In the genomic region with DNA sequence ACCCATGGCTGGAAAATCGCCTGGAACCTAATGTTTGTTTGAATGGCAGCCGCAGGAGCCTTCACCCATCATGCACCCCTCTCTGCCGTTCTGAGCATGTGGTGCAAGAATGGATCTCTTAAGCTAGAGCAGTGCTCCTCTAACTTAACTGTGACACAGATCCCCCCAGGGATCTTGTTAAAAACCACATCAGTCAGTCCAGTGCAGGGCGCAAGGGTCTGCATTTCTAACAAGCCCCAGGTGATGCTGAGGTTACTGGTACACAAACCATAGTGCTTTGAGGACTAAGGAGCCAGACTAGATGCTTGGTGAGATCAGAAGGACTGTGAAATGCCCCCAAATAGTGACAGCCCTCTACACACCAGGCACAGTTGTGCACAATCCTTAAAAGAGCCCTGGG, we compare ENCODE assay signal across 18 cellular contexts.
"Had no signal": no experiment of that assay in that cellular context is flagged by ENCODE, and none has a peak within 500 bp of the region (broad histone marks: within the 10 kb centered on the region; RNA-seq: fewer than 3 reads in every experiment).

No MANE protein-coding gene starts in this region.

- ATAC-seq: effector memory CD8-positive, alpha-beta T cell; naive thymus-derived CD4-positive, alpha-beta T cell; psoas muscle; right lobe of liver; stimulated activated effector memory CD8-positive, alpha-beta T cell treated with anti-CD3 and anti-CD28 coated beads, Interleukin-12 subunit alpha, Interleukin-12 subunit beta, amount 100 ng/mL, for 72 hours had no signal

- H3K4me1 ChIP-seq: psoas muscle, right lobe of liver, stomach had no signal

- DNase-seq: effector memory CD8-positive, alpha-beta T cell; esophagus squamous epithelium; foreskin fibroblast; head of caudate nucleus; hippocampal formation; kidney glomerular epithelial cell; naive thymus-derived CD4-positive, alpha-beta T cell; nephron progenitor cell; psoas muscle; retina; right lobe of liver; stimulated activated CD4-positive, alpha-beta T cell treated with anti-CD3 and anti-CD28 coated beads, Interleukin-4, amount 100 ng/mL, for 1 hour; stimulated activated CD8-positive, alpha-beta memory T cell treated with anti-CD3 and anti-CD28 coated beads, Interleukin-4, amount 100 ng/mL, for 48 hours; stomach; substantia nigra; trophoblast cell had no signal

- H3K27me3 ChIP-seq: esophagus squamous epithelium, right lobe of liver, stomach had no signal

- H3K9me3 ChIP-seq: esophagus squamous epithelium, psoas muscle, right lobe of liver, stomach had no signal

- H3K27ac ChIP-seq: epithelial cell of prostate, esophagus squamous epithelium, psoas muscle, right lobe of liver, stomach had no signal

- H3K36me3 ChIP-seq: esophagus squamous epithelium, right lobe of liver, stomach had no signal

- H3K4me3 ChIP-seq: esophagus squamous epithelium, psoas muscle, right lobe of liver, stomach had no signal
